In genomic region chr1:229730573-229730972, GRCh38 we compare ENCODE assay signal across 22 cellular contexts.
"Had no signal": no experiment of that assay in that cellular context is flagged by ENCODE, and none has a peak within 500 bp of the region (broad histone marks: within the 10 kb centered on the region; RNA-seq: fewer than 3 reads in every experiment).

No MANE protein-coding gene starts in this region.

- H3K4me3 Mint-ChIP-seq: dendritic cell treated with granulocyte-macrophage colony-stimulating factor and Interleukin-4, amounts not matched to agents 40 ng/mL and 50 ng/mL, for 4 days; effector memory CD8-positive, alpha-beta T cell; naive thymus-derived CD4-positive, alpha-beta T cell; nephron progenitor cell; stimulated activated memory B cell treated with anti-CD40 and anti-IgM and Interleukin-4, amounts not matched to agents 10 μg/mL and 1 μg/mL and 100 μg/mL, for 72 hours; stimulated activated naive CD8-positive, alpha-beta T cell treated with anti-CD3 and anti-CD28 coated beads, Interleukin-15, Interleukin-2, amounts not matched to agents 100 ng/mL and 50 ng/mL, for 24 hours had no signal

- H3K27ac ChIP-seq: heart left ventricle, neutrophil, psoas muscle, right lobe of liver, spleen, tibial artery, upper lobe of right lung, vagina had no signal

- DNase-seq: effector memory CD8-positive, alpha-beta T cell; foreskin melanocyte; heart left ventricle; hippocampal formation; kidney glomerular epithelial cell; mesendoderm; naive thymus-derived CD4-positive, alpha-beta T cell; nephron progenitor cell; psoas muscle; retina; right lobe of liver; spleen; stimulated activated CD4-positive, alpha-beta T cell treated with anti-CD3 and anti-CD28 coated beads, Interleukin-15, amount 100 ng/mL, for 24 hours; stimulated activated CD4-positive, alpha-beta T cell treated with anti-CD3 and anti-CD28 coated beads, Interleukin-1b, Interleukin-23, amount 100 ng/mL, for 48 hours; stimulated activated CD4-positive, alpha-beta T cell treated with anti-CD3 and anti-CD28 coated beads, Interleukin-4, amount 100 ng/mL, for 24 hours; tibial artery; upper lobe of right lung had no signal

- H3K4me3 ChIP-seq: heart left ventricle, psoas muscle, right lobe of liver, spleen, tibial artery, upper lobe of right lung, vagina had no signal

- H3K4me1 Mint-ChIP-seq: stimulated activated memory B cell treated with anti-CD40 and anti-IgM and Interleukin-4, amounts not matched to agents 10 μg/mL and 1 μg/mL and 100 μg/mL, for 72 hours had no signal

- ATAC-seq: effector memory CD8-positive, alpha-beta T cell; heart left ventricle; naive thymus-derived CD4-positive, alpha-beta T cell; psoas muscle; right lobe of liver; stimulated activated memory B cell treated with anti-CD40 and anti-IgM and Interleukin-4, amounts not matched to agents 10 μg/mL and 1 μg/mL and 100 μg/mL, for 72 hours; upper lobe of right lung had no signal

- H3K27me3 ChIP-seq: heart left ventricle, neutrophil, right lobe of liver, spleen, tibial artery, upper lobe of right lung, vagina had no signal

- H3K4me1 ChIP-seq: heart left ventricle, psoas muscle, right lobe of liver, spleen, tibial artery, upper lobe of right lung, vagina had no signal

- H3K36me3 ChIP-seq: heart left ventricle, neutrophil, right lobe of liver, spleen, tibial artery, upper lobe of right lung, vagina had no signal

- H3K36me3 Mint-ChIP-seq: naive thymus-derived CD4-positive, alpha-beta T cell; stimulated activated memory B cell treated with anti-CD40 and anti-IgM and Interleukin-4, amounts not matched to agents 10 μg/mL and 1 μg/mL and 100 μg/mL, for 72 hours had no signal

- H3K27ac Mint-ChIP-seq: dendritic cell treated with granulocyte-macrophage colony-stimulating factor and Interleukin-4, amounts not matched to agents 40 ng/mL and 50 ng/mL, for 4 days; effector memory CD8-positive, alpha-beta T cell; naive thymus-derived CD4-positive, alpha-beta T cell; nephron progenitor cell; stimulated activated memory B cell treated with anti-CD40 and anti-IgM and Interleukin-4, amounts not matched to agents 10 μg/mL and 1 μg/mL and 100 μg/mL, for 72 hours; stimulated activated naive CD8-positive, alpha-beta T cell treated with anti-CD3 and anti-CD28 coated beads, Interleukin-15, Interleukin-2, amounts not matched to agents 100 ng/mL and 50 ng/mL, for 24 hours had no signal

- H3K9me3 Mint-ChIP-seq: dendritic cell treated with granulocyte-macrophage colony-stimulating factor and Interleukin-4, amounts not matched to agents 40 ng/mL and 50 ng/mL, for 4 days; effector memory CD8-positive, alpha-beta T cell; stimulated activated memory B cell treated with anti-CD40 and anti-IgM and Interleukin-4, amounts not matched to agents 10 μg/mL and 1 μg/mL and 100 μg/mL, for 72 hours had no signal

- H3K27me3 Mint-ChIP-seq: dendritic cell treated with granulocyte-macrophage colony-stimulating factor and Interleukin-4, amounts not matched to agents 40 ng/mL and 50 ng/mL, for 4 days; stimulated activated memory B cell treated with anti-CD40 and anti-IgM and Interleukin-4, amounts not matched to agents 10 μg/mL and 1 μg/mL and 100 μg/mL, for 72 hours had no signal

- H3K9me3 ChIP-seq: neutrophil, psoas muscle, right lobe of liver, tibial artery, upper lobe of right lung, vagina had no signal
